17 cellular contexts compared by ENCODE assay signal in genomic region chr3:115977866-115978265, GRCh38.
DNase-seq lines count a peak whose midpoint lies in the region; ATAC-seq, FAIRE-seq and TF ChIP-seq lines count a peak whose summit lies in the region.
"Had no signal": no experiment of that assay in that cellular context is flagged by ENCODE, and none has a peak within 500 bp of the region (broad histone marks: within the 10 kb centered on the region; RNA-seq: fewer than 3 reads in every experiment).

No MANE protein-coding gene starts in this region.

- ATAC-seq in SK-N-SH treated with all-trans-retinoic acid at 6 μM for 48 hours = no peak
- no peak for ATAC-seq in K562
- ATAC-seq in HG02678 (IDR thresholded peaks at IDR 0.05; ENCODE audit: unreplicated experiment) = no peak
- ATAC-seq: A549, Panc1, Right ventricle myocardium inferior had no signal

- DNase-seq in SK-N-SH (no peak), K562 (ENCODE audit: extremely low read depth in 1 of 4, low spot score in 3 of 4) (no peak), fibroblast of the aortic adventitia (ENCODE audit: low read depth) (no peak), UCSD-AML1 (lab: John Stamatoyannopoulos, UW; ENCODE audit: unreplicated experiment) (no peak), HEK293T (ENCODE audit: extremely low spot score) (no peak), NCI-H2196 treated with DMSO at 0.1 percent for 48 hours (lab: John Stamatoyannopoulos, UW; ENCODE audit: unreplicated experiment) (no peak)
- DNase-seq: CD4-positive, alpha-beta T cell; NCI-H146; NCI-H2081 treated with DMSO at 0.1 percent for 48 hours; NCI-H2227 treated with DMSO at 0.1 percent for 48 hours; NCI-H526 had no signal

- no peak overlapping the region for H2AFZ ChIP-seq in SK-N-SH (ENCODE audit: low read depth)
- no peak overlapping the region for H2AFZ ChIP-seq in K562 (ENCODE audit: low read depth, low read length)

- TF ChIP-seq EP300 in SK-N-SH (IDR thresholded peaks at IDR 0.05; ENCODE audit: borderline replicate concordance in 1 of 2, low read depth in 1 of 2, low read length in 1 of 2) (no peak), K562 (IDR thresholded peaks at IDR 0.05; ENCODE audit: low read length) (no peak)

- POLR2A ChIA-PET in SK-N-SH (lab: Yijun Ruan, JAX) (no interaction called here), K562 (lab: Yijun Ruan, JAX) (interaction anchor here (0.6 kb wide), 1 partner anchor 102 kb away, joined by 3 read pairs; no protein-coding TSS in a partner anchor), HEK293T (lab: Yijun Ruan, JAX) (no interaction called here)

- H3K36me3 ChIP-seq in SK-N-SH (replicated peaks in 1 of 2; ENCODE audit: control insufficient read depth in 1 of 2, insufficient read depth in 2 of 2, low read length in 1 of 2) (no peaks in the 10 kb centered on the region), K562 (ENCODE audit: control insufficient read depth, insufficient read depth, low read length) (no peaks in the 10 kb centered on the region)

- H3K79me2 ChIP-seq in SK-N-SH (ENCODE audit: insufficient read depth) = no peaks in the 10 kb centered on the region
- no peaks in the 10 kb centered on the region for H3K79me2 ChIP-seq in K562 (ENCODE audit: control insufficient read depth, insufficient read depth, low read length)

- TF ChIP-seq RAD21 in SK-N-SH (IDR thresholded peaks at IDR 0.05; ENCODE audit: low read length) (no peak), K562 (CRISPR knock-in tag; conservative IDR thresholded peaks at IDR 0.05 in 1 of 2, IDR thresholded peaks at IDR 0.05 in 1 of 2) (no peak)

- H4K20me1 ChIP-seq in SK-N-SH (ENCODE audit: insufficient read depth) (no peaks in the 10 kb centered on the region), K562 (replicated peaks; ENCODE audit: control insufficient read depth, insufficient read depth, low read length) (no peaks in the 10 kb centered on the region)

- in situ Hi-C loops in K562 (cut with MboI) = no loop called here

- H3K4me1 ChIP-seq in SK-N-SH (ENCODE audit: control insufficient read depth in 1 of 2, insufficient read depth in 2 of 2, low read depth in 1 of 2, low read length in 1 of 2) (peaks cover 0 to 12% of the 10 kb centered on the region in 2 experiments; a peak in 1 of 4 replicates), K562 (replicated peaks in 1 of 2; ENCODE audit: control insufficient read depth in 2 of 2, insufficient read depth in 2 of 2, low read length in 2 of 2) (peaks cover 0 to 9% of the 10 kb centered on the region in 2 experiments; a peak in 1 of 5 replicates)

- H3K9me2 ChIP-seq in SK-N-SH = no peaks in the 10 kb centered on the region

- no peaks in the 10 kb centered on the region for H3F3A ChIP-seq in SK-N-SH (replicated peaks; ENCODE audit: insufficient read depth)

- intact Hi-C loops in K562 (cut with micrococcal nuclease) = loop anchor here (5.0 kb wide), 1 partner anchor 164 kb away; no protein-coding TSS in a partner anchor

- no peaks in the 10 kb centered on the region for H3K27me3 ChIP-seq in SK-N-SH (ENCODE audit: insufficient read depth)
- no peaks in the 10 kb centered on the region for H3K27me3 ChIP-seq in K562 (ENCODE audit: control insufficient read depth in 2 of 2, insufficient read depth in 2 of 2, low read length in 2 of 2)

- CTCF ChIA-PET in SK-N-SH (lab: Yijun Ruan, JAX) = no interaction called here
- CTCF ChIA-PET in K562 (lab: Yijun Ruan, JAX; ENCODE audit: low intra/inter-chr PET ratio) = interaction anchor here (0.5 kb wide), 1 partner anchor 12 kb away, joined by 3 read pairs; no protein-coding TSS in a partner anchor
- CTCF ChIA-PET in HEK293T (lab: Yijun Ruan, JAX) = interaction anchor here (0.7 kb wide), 1 partner anchor 543 kb away, joined by 4 read pairs; no protein-coding TSS in a partner anchor

- H3K4me2 ChIP-seq in SK-N-SH (no peak overlapping the region), K562 (ENCODE audit: insufficient read depth, low read length) (no peak overlapping the region)
- H3K4me2 ChIP-seq: A549 had no signal

- H3K4me3 ChIP-seq in SK-N-SH (ENCODE audit: low read depth in 2 of 2, low read length in 1 of 2) (no peak overlapping the region), K562 (no peak overlapping the region), fibroblast of the aortic adventitia (ENCODE audit: low read depth, low read length) (no peak overlapping the region)
- H3K4me3 ChIP-seq: A549 had no signal

- H3K9ac ChIP-seq in SK-N-SH (no peak overlapping the region), K562 (ENCODE audit: insufficient read depth in 1 of 2, low read depth in 2 of 2, low read length in 2 of 2) (no peak overlapping the region)

- H3K27ac ChIP-seq in SK-N-SH (ENCODE audit: low read depth in 2 of 2, low read length in 1 of 2) = no peak overlapping the region
- H3K27ac ChIP-seq in K562 (ENCODE audit: extremely low read depth, low read depth, low read length) = no peak overlapping the region
- H3K27ac ChIP-seq: A549, HL-60 had no signal

- FAIRE-seq in K562 (lab: Jason Lieb, UNC) = no peak

- no TSS peak for BruUV-seq in K562 (replicated peaks; lab: Mats Ljungman, UMichigan)

- no peaks in the 10 kb centered on the region for H3K9me1 ChIP-seq in K562 (ENCODE audit: control insufficient read depth, insufficient read depth, low read length)

- 68% methylated on average over 4 of the region's 4 CpGs for WGBS in SK-N-SH (ENCODE audit: low lambda C conversion rate)
- 10% methylated on average over 4 of the region's 4 CpGs for WGBS in K562 (ENCODE audit: insufficient coverage, low coverage, missing lambda C conversion rate)

- no peak for TF ChIP-seq POLR2A in K562 (conservative IDR thresholded peaks at IDR 0.05)

- TF ChIP-seq CTCF in SK-N-SH (IDR thresholded peaks at IDR 0.05) (peak; percentile 13; the same call in 1 of the 2 replicates), K562 (IDR thresholded peaks at IDR 0.05 in 2 of 3, conservative IDR thresholded peaks at IDR 0.05 in 1 of 3; ENCODE audit: insufficient read depth in 2 of 3, low read depth in 1 of 3, low read length in 3 of 3) (peak in 2 of 3 experiments; percentile 12 to 20; a peak in 1 of 6 replicates), fibroblast of the aortic adventitia (IDR thresholded peaks at IDR 0.05; ENCODE audit: insufficient read depth, low read length) (peak; percentile 16)

- H3K9me3 ChIP-seq in SK-N-SH (no peaks in the 10 kb centered on the region), K562 (replicated peaks; ENCODE audit: control insufficient read depth, insufficient read depth, low read depth, low read length) (no peaks in the 10 kb centered on the region)
- H3K9me3 ChIP-seq: A549 had no signal

TF ChIP-seq in SK-N-SH, 30 proteins besides CTCF, POLR2A, EP300 and RAD21 (continues in another document):
- TF ChIP-seq MXI1 (IDR thresholded peaks at IDR 0.05; ENCODE audit: low read depth, low read length) = no peak
- no peak for TF ChIP-seq ELF1 (IDR thresholded peaks at IDR 0.05)
- no peak for TF ChIP-seq GATA2 (CRISPR knock-in tag; IDR thresholded peaks at IDR 0.05)
- no peak for TF ChIP-seq FOXJ3 (CRISPR knock-in tag; IDR thresholded peaks at IDR 0.05)
- TF ChIP-seq USF1 (IDR thresholded peaks at IDR 0.05; ENCODE audit: borderline replicate concordance, low read depth) = no peak
- TF ChIP-seq GABPA (IDR thresholded peaks at IDR 0.05; ENCODE audit: low read depth) = no peak

TF ChIP-seq in SK-N-SH treated with all-trans-retinoic acid at 6 μM for 48 hours, 23 proteins besides CTCF, POLR2A, EP300 and RAD21 (continues in another document):
- TF ChIP-seq CREB5 (CRISPR knock-in tag; IDR thresholded peaks at IDR 0.05; ENCODE audit: low read depth) (no peak), SNAI2 (CRISPR knock-in tag; IDR thresholded peaks at IDR 0.05) (no peak), GLIS3 (CRISPR knock-in tag; IDR thresholded peaks at IDR 0.05) (no peak), TOX (CRISPR knock-in tag; IDR thresholded peaks at IDR 0.05; ENCODE audit: borderline replicate concordance) (no peak)

TF ChIP-seq in K562, 482 proteins besides CTCF, POLR2A, EP300 and RAD21 (continues in another document):
- TF ChIP-seq SMARCE1 (IDR thresholded peaks at IDR 0.05) (no peak), HDAC6 (IDR thresholded peaks at IDR 0.05; ENCODE audit: low read depth, low read length) (no peak), NFXL1 (CRISPR knock-in tag; IDR thresholded peaks at IDR 0.05) (no peak), ZZZ3 (IDR thresholded peaks at IDR 0.05) (no peak)

TF ChIP-seq in HEK293T, 16 proteins besides CTCF, POLR2A, EP300 and RAD21:
- TF ChIP-seq FOXM1 (IDR thresholded peaks at IDR 0.05; ENCODE audit: borderline replicate concordance) (no peak), PKNOX1 (IDR thresholded peaks at IDR 0.05) (no peak), TARDBP (IDR thresholded peaks at IDR 0.05) (no peak), ZNF384 (IDR thresholded peaks at IDR 0.05) (no peak), FOXA1 (IDR thresholded peaks at IDR 0.05) (no peak), ARNT (IDR thresholded peaks at IDR 0.05) (no peak), NFRKB (IDR thresholded peaks at IDR 0.05) (no peak), HDGF (IDR thresholded peaks at IDR 0.05; ENCODE audit: borderline replicate concordance) (no peak), SP1 (IDR thresholded peaks at IDR 0.05) (no peak), CTBP1 (IDR thresholded peaks at IDR 0.05; ENCODE audit: borderline replicate concordance) (no peak), L3MBTL2 (conservative IDR thresholded peaks at IDR 0.05) (no peak), ELF4 (IDR thresholded peaks at IDR 0.05) (no peak)
TF ChIP-seq in HEK293T: peak in this region for 0.

Comparison
In these comparisons a context has a peak if more than half of its experiments do, and no peak if none do; other contexts are left out.
1. Of the 27 proteins assayed by ChIP-seq in both K562 and SK-N-SH: peak only in K562: none; only in SK-N-SH: none; in both: CTCF; in neither: 26.